In genomic region chr3:120498947-120499346, GRCh38 we compare ENCODE assay signal across 9 cellular contexts. TPM values are rescaled to one million over a fixed set of nuclear protein-coding genes. Genes with fewer than 3 reads are reported as not detected.
DNase-seq lines count a peak whose midpoint lies in the region; ATAC-seq and TF ChIP-seq lines count a peak whose summit lies in the region.
"Had no signal": no experiment of that assay in that cellular context is flagged by ENCODE, and none has a peak within 500 bp of the region (broad histone marks: within the 10 kb centered on the region; RNA-seq: fewer than 3 reads in every experiment).

No MANE protein-coding gene starts in this region.

- no peaks in the 10 kb centered on the region for H3K9me2 ChIP-seq in Karpas-422 (replicated peaks; ENCODE audit: insufficient read depth, low read length)

- H3K4me1 ChIP-seq in upper lobe of right lung = peaks cover 12% of the 10 kb centered on the region
- no peaks in the 10 kb centered on the region for H3K4me1 ChIP-seq in Karpas-422 (ENCODE audit: low read length)

- H3K79me2 ChIP-seq in Karpas-422 (ENCODE audit: low read length) = no peaks in the 10 kb centered on the region

- H3K4me3 ChIP-seq in cardiac fibroblast (replicated peaks in 1 of 2; ENCODE audit: low read depth in 2 of 2, low read length in 2 of 2) = no peak overlapping the region
- no peak overlapping the region for H3K4me3 ChIP-seq in upper lobe of right lung
- H3K4me3 ChIP-seq in Karpas-422 (ENCODE audit: low read length) = no peak overlapping the region

- H2AFZ ChIP-seq in Karpas-422 (ENCODE audit: low read length) = no peak overlapping the region

- peak; percentile 86 for ATAC-seq in upper lobe of right lung
- ATAC-seq: activated CD8-positive, alpha-beta memory T cell treated with anti-CD3 and anti-CD28 coated beads, Interleukin-2, amount 10 ng/mL, durations not matched to agents 7 days and 5 days had no signal

- H3K9ac ChIP-seq in Karpas-422 (ENCODE audit: low read length) = no peak overlapping the region

- no peak overlapping the region for H3K4me2 ChIP-seq in Karpas-422 (ENCODE audit: low read depth, low read length, poor library complexity, severe bottlenecking)

- H3K27ac ChIP-seq in upper lobe of right lung (no peak overlapping the region), Karpas-422 (ENCODE audit: low read length) (no peak overlapping the region)

- H3K27me3 ChIP-seq in upper lobe of right lung (no peaks in the 10 kb centered on the region), Karpas-422 (ENCODE audit: low read length) (no peaks in the 10 kb centered on the region)

- DNase-seq in HT1080 (ENCODE audit: low read depth) (peak; percentile 90), cardiac fibroblast (ENCODE audit: low read depth in 2 of 2) (peak; percentile 96 to 99), kidney tubule cell (ENCODE audit: low spot score) (peak; percentile 82), upper lobe of right lung (no peak), NCI-H1048 (lab: John Stamatoyannopoulos, UW) (no peak), NCI-H1417 (lab: John Stamatoyannopoulos, UW) (no peak), Karpas-422 (no peak)
- DNase-seq: activated CD8-positive, alpha-beta memory T cell treated with anti-CD3 and anti-CD28 coated beads, Interleukin-2, amount 10 ng/mL, durations not matched to agents 7 days and 5 days; head of caudate nucleus had no signal

- TF ChIP-seq CTCF in cardiac fibroblast (IDR thresholded peaks at IDR 0.05; ENCODE audit: low read depth, low read length) (no peak), upper lobe of right lung (IDR thresholded peaks at IDR 0.05) (no peak)

- no peaks in the 10 kb centered on the region for H3K36me3 ChIP-seq in upper lobe of right lung
- H3K36me3 ChIP-seq in Karpas-422 (ENCODE audit: insufficient read depth, low read length) = no peaks in the 10 kb centered on the region

- H3K9me3 ChIP-seq in upper lobe of right lung = no peaks in the 10 kb centered on the region
- H3K9me3 ChIP-seq in Karpas-422 (ENCODE audit: low read length) = peaks cover 4% of the 10 kb centered on the region; the same call in 1 of the 2 replicates

- intact Hi-C loops in upper lobe of right lung (cut with DNase I) = no loop called here

- no peaks in the 10 kb centered on the region for H4K20me1 ChIP-seq in Karpas-422 (ENCODE audit: insufficient read depth, low read depth, low read length)

RNA-seq across cellular contexts. Expression of gene FSTL1, which starts 48.2 kb away (rescaled TPM):
- 134 and 144 TPM in 2 replicates for total RNA-seq in HT1080 (2014; rRNA removed; shearing (Covaris generic))
- 184 and 222 TPM in 2 replicates for polyA plus RNA-seq in HT1080 (2015; cell fraction: cytosol; rRNA removed)
- polyA plus RNA-seq in HT1080 (2015; cell fraction: nucleus; rRNA removed) = 315 and 324 TPM in 2 replicates
- 221 TPM for total RNA-seq in upper lobe of right lung
- total RNA-seq in Karpas-422 (2014; rRNA removed; shearing (Covaris generic); ENCODE audit: low replicate concordance) = not detected in 2 replicates

Comparison
In these comparisons a context has a peak if more than half of its experiments do, and no peak if none do; other contexts are left out.
1. DNase-seq: peak in HT1080 (single experiment), cardiac fibroblast (2 of 2) and kidney tubule cell (single experiment); none in upper lobe of right lung (single experiment), NCI-H1048 (single experiment), NCI-H1417 (0 of 3) and Karpas-422 (single experiment).
2. RNA of gene FSTL1, which starts 48.2 kb away (total RNA-seq): 221 TPM in upper lobe of right lung (single experiment) and 134 to 144 TPM in HT1080; not detected in Karpas-422; every median in the first group is over 100 times any median in the second.